In the genomic region with DNA sequence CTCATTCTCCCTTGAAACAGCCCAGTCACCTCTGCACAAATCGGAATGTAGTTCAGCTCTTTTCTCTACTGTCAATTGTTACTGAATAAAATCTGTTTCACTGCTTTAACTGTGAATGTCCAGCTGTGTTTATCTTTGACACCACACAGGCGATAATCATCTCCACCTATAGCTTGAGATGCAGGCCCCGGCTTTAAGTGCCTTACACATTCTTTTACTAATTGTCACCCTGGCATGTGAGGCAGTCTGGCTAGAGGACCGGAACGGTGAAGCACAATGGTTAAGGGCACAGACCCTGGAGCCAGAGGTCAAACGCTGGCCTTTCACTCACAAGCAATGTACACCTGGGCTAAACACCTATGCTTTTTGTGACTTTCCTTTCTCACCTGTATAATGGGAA, we compare ENCODE assay signal across 28 cellular contexts.
"Had no signal": no experiment of that assay in that cellular context is flagged by ENCODE, and none has a peak within 500 bp of the region (broad histone marks: within the 10 kb centered on the region; RNA-seq: fewer than 3 reads in every experiment).

No MANE protein-coding gene starts in this region.

- H3K27ac Mint-ChIP-seq: activated CD4-positive, alpha-beta memory T cell treated with anti-CD3 and anti-CD28 coated beads for 36 hours; activated CD4-positive, alpha-beta T cell treated with anti-CD3 and anti-CD28 coated beads, Interleukin-2, amount 10 ng/mL, durations not matched to agents 7 days and 5 days; activated naive CD4-positive, alpha-beta T cell treated with anti-CD3 and anti-CD28 coated beads for 36 hours; activated naive CD8-positive, alpha-beta T cell; activated T-helper 17 cell treated with anti-CD3 and anti-CD28 coated beads, Interleukin-2, amount 50 U/mL, for 72 hours had no signal

- H3K4me3 Mint-ChIP-seq: activated CD4-positive, alpha-beta memory T cell treated with anti-CD3 and anti-CD28 coated beads for 36 hours; activated CD4-positive, alpha-beta T cell treated with anti-CD3 and anti-CD28 coated beads, Interleukin-2, amount 10 ng/mL, durations not matched to agents 7 days and 5 days; activated naive CD4-positive, alpha-beta T cell treated with anti-CD3 and anti-CD28 coated beads for 36 hours; activated naive CD8-positive, alpha-beta T cell; activated T-helper 17 cell treated with anti-CD3 and anti-CD28 coated beads, Interleukin-2, amount 50 U/mL, for 72 hours had no signal

- H3K36me3 Mint-ChIP-seq: activated CD4-positive, alpha-beta memory T cell treated with anti-CD3 and anti-CD28 coated beads for 36 hours; activated naive CD8-positive, alpha-beta T cell had no signal

- H3K4me1 ChIP-seq: SJCRH30 had no signal

- ATAC-seq: activated T-helper 17 cell treated with anti-CD3 and anti-CD28 coated beads, Interleukin-2, amount 50 U/mL, for 72 hours; Panc1; Right ventricle myocardium inferior had no signal

- H3K9me3 Mint-ChIP-seq: activated CD4-positive, alpha-beta memory T cell treated with anti-CD3 and anti-CD28 coated beads for 36 hours; activated CD4-positive, alpha-beta T cell treated with anti-CD3 and anti-CD28 coated beads, Interleukin-2, amount 10 ng/mL, durations not matched to agents 7 days and 5 days; activated naive CD4-positive, alpha-beta T cell treated with anti-CD3 and anti-CD28 coated beads for 36 hours; activated T-helper 17 cell treated with anti-CD3 and anti-CD28 coated beads, Interleukin-2, amount 50 U/mL, for 72 hours had no signal

- H3K4me3 ChIP-seq: MG63, SJCRH30 had no signal

- FAIRE-seq: colon had no signal

- H3K9me3 ChIP-seq: MG63, SJCRH30, SK-N-SH had no signal

- H3K27me3 ChIP-seq: brain microvascular endothelial cell, MG63, SJCRH30 had no signal

- DNase-seq: activated CD4-positive, alpha-beta memory T cell treated with anti-CD3 and anti-CD28 coated beads for 36 hours; activated CD4-positive, alpha-beta T cell treated with anti-CD3 and anti-CD28 coated beads, Interleukin-2, amount 10 ng/mL, durations not matched to agents 7 days and 5 days; activated CD4-positive, CD25-positive, alpha-beta regulatory T cell; activated CD8-positive, alpha-beta memory T cell treated with anti-CD3 and anti-CD28 coated beads for 24 hours; activated gamma-delta T cell; activated naive CD4-positive, alpha-beta T cell treated with anti-CD3 and anti-CD28 coated beads for 36 hours; activated T-cell treated with anti-CD3 and anti-CD28 coated beads, Interleukin-2, amount 50 U/mL, for 48 hours; amygdala; brain microvascular endothelial cell; cerebellar nuclear complex; MG63; NCI-H1105 treated with DMSO at 0.1 percent for 48 hours; NCI-H1694 treated with DMSO at 0.1 percent for 48 hours; NCI-H2029 treated with DMSO at 0.1 percent for 48 hours; NCI-H345; NCI-H510A; NCI-H526 treated with DMSO at 0.1 percent for 48 hours; OCI-M1; RPMI8226; SJCRH30; SK-N-SH; T-helper 1 cell had no signal

- H3K27me3 Mint-ChIP-seq: activated CD4-positive, alpha-beta memory T cell treated with anti-CD3 and anti-CD28 coated beads for 36 hours; activated CD4-positive, alpha-beta T cell treated with anti-CD3 and anti-CD28 coated beads, Interleukin-2, amount 10 ng/mL, durations not matched to agents 7 days and 5 days; activated T-helper 17 cell treated with anti-CD3 and anti-CD28 coated beads, Interleukin-2, amount 50 U/mL, for 72 hours had no signal

- H3K4me2 ChIP-seq: SK-N-SH had no signal

- H3K36me3 ChIP-seq: brain microvascular endothelial cell, MG63, SJCRH30 had no signal

- H3K27ac ChIP-seq: brain microvascular endothelial cell, SJCRH30, VCaP had no signal

- H3K4me1 Mint-ChIP-seq: activated CD4-positive, alpha-beta T cell treated with anti-CD3 and anti-CD28 coated beads, Interleukin-2, amount 10 ng/mL, durations not matched to agents 7 days and 5 days; activated T-helper 17 cell treated with anti-CD3 and anti-CD28 coated beads, Interleukin-2, amount 50 U/mL, for 72 hours had no signal

- H3K9ac ChIP-seq: SK-N-SH had no signal
